Comparison of ENCODE assay signal across 25 cellular contexts in genomic region chr6:122749451-122750050, GRCh38. TPM values are rescaled to one million over a fixed set of nuclear protein-coding genes. Genes with fewer than 3 reads are reported as not detected.
DNase-seq lines count a peak whose midpoint lies in the region; ATAC-seq and TF ChIP-seq lines count a peak whose summit lies in the region.
"Had no signal": no experiment of that assay in that cellular context is flagged by ENCODE, and none has a peak within 500 bp of the region (broad histone marks: within the 10 kb centered on the region; RNA-seq: fewer than 3 reads in every experiment).

No MANE protein-coding gene starts in this region.

- no peak for DNase-seq in natural killer cell treated with Interleukin-12 subunit alpha and Interleukin-12 subunit beta and Interleukin-15 and Interleukin-18, amount 100 ng/mL, for 72 hours (ENCODE audit: low spot score)
- DNase-seq in natural killer cell (no peak), NCI-H2029 (lab: John Stamatoyannopoulos, UW) (peak; percentile 58), SW480 (ENCODE audit: low spot score) (peak; percentile 32), NCI-H128 (lab: John Stamatoyannopoulos, UW; ENCODE audit: unreplicated experiment) (no peak)
- no peak for DNase-seq in activated CD8-positive, alpha-beta memory T cell treated with anti-CD3 and anti-CD28 coated beads, Interleukin-2, amount 50 U/mL, for 48 hours
- DNase-seq: activated CD4-positive, alpha-beta T cell treated with anti-CD3 and anti-CD28 coated beads for 1 hour; CD4-positive, alpha-beta memory T cell; EL; gastrocnemius medialis; GOT3; KBM-7; left cardiac atrium; NCI-H1694; NCI-H82; stimulated activated CD4-positive, alpha-beta T cell treated with anti-CD3 and anti-CD28 coated beads, Interleukin-2, amount 100 ng/mL, for 48 hours; SW 1271 had no signal

- no peak for ATAC-seq in natural killer cell treated with Interleukin-12 subunit alpha and Interleukin-12 subunit beta and Interleukin-15 and Interleukin-18, amount 100 ng/mL, for 72 hours
- ATAC-seq in natural killer cell (no peak), HG02840 (IDR thresholded peaks at IDR 0.05; ENCODE audit: low FRiP score, unreplicated experiment) (no peak), GM21515 (IDR thresholded peaks at IDR 0.05; ENCODE audit: unreplicated experiment) (no peak)
- ATAC-seq: gastrocnemius medialis, left cardiac atrium had no signal

- H3K4me1 Mint-ChIP-seq in natural killer cell treated with Interleukin-12 subunit alpha and Interleukin-12 subunit beta and Interleukin-15 and Interleukin-18, amount 100 ng/mL, for 72 hours (ENCODE audit: low read depth in 2 of 2) = peaks cover 38 to 43% of the 10 kb centered on the region in 2 donors
- peaks cover 30 to 34% of the 10 kb centered on the region in 2 donors for H3K4me1 Mint-ChIP-seq in natural killer cell

- H3K4me3 Mint-ChIP-seq in natural killer cell treated with Interleukin-12 subunit alpha and Interleukin-12 subunit beta and Interleukin-15 and Interleukin-18, amount 100 ng/mL, for 72 hours = no peak overlapping the region
- no peak overlapping the region for H3K4me3 Mint-ChIP-seq in natural killer cell
- H3K4me3 Mint-ChIP-seq: activated T-helper 1 cell treated with anti-CD3 and anti-CD28 coated beads, Interleukin-12 subunit alpha, Interleukin-12 subunit beta, Interleukin-2, Interleukin-4 antibody, amounts not matched to agents 30 ng/mL and 10 ng/mL and 1 ng/mL, durations not matched to agents 14 hours and 24 hours and 36 hours; CD4-positive, alpha-beta memory T cell; dendritic cell treated with granulocyte-macrophage colony-stimulating factor and Interleukin-4, amounts not matched to agents 40 ng/mL and 50 ng/mL, for 4 days; stimulated activated naive CD8-positive, alpha-beta T cell treated with anti-CD3 and anti-CD28 coated beads, Interleukin-15, Interleukin-2, amounts not matched to agents 100 ng/mL and 50 ng/mL, for 24 hours had no signal

- intact Hi-C loops in natural killer cell (cut with micrococcal nuclease) = no loop called here

- no peaks in the 10 kb centered on the region for H3K36me3 Mint-ChIP-seq in natural killer cell treated with Interleukin-12 subunit alpha and Interleukin-12 subunit beta and Interleukin-15 and Interleukin-18, amount 100 ng/mL, for 72 hours
- H3K36me3 Mint-ChIP-seq in natural killer cell = no peaks in the 10 kb centered on the region
- H3K36me3 Mint-ChIP-seq: CD4-positive, alpha-beta memory T cell had no signal

- peak overlapping the region; percentile 18 to 20 for H3K27ac Mint-ChIP-seq in natural killer cell treated with Interleukin-12 subunit alpha and Interleukin-12 subunit beta and Interleukin-15 and Interleukin-18, amount 100 ng/mL, for 72 hours
- H3K27ac Mint-ChIP-seq in natural killer cell = no peak overlapping the region
- H3K27ac Mint-ChIP-seq: activated T-helper 1 cell treated with anti-CD3 and anti-CD28 coated beads, Interleukin-12 subunit alpha, Interleukin-12 subunit beta, Interleukin-2, Interleukin-4 antibody, amounts not matched to agents 30 ng/mL and 10 ng/mL and 1 ng/mL, durations not matched to agents 14 hours and 24 hours and 36 hours; CD4-positive, alpha-beta memory T cell; dendritic cell treated with granulocyte-macrophage colony-stimulating factor and Interleukin-4, amounts not matched to agents 40 ng/mL and 50 ng/mL, for 4 days; stimulated activated naive CD8-positive, alpha-beta T cell treated with anti-CD3 and anti-CD28 coated beads, Interleukin-15, Interleukin-2, amounts not matched to agents 100 ng/mL and 50 ng/mL, for 24 hours had no signal

- H3K9me3 Mint-ChIP-seq in natural killer cell treated with Interleukin-12 subunit alpha and Interleukin-12 subunit beta and Interleukin-15 and Interleukin-18, amount 100 ng/mL, for 72 hours = no peaks in the 10 kb centered on the region
- H3K9me3 Mint-ChIP-seq in natural killer cell = no peaks in the 10 kb centered on the region
- H3K9me3 Mint-ChIP-seq: activated T-helper 1 cell treated with anti-CD3 and anti-CD28 coated beads, Interleukin-12 subunit alpha, Interleukin-12 subunit beta, Interleukin-2, Interleukin-4 antibody, amounts not matched to agents 30 ng/mL and 10 ng/mL and 1 ng/mL, durations not matched to agents 14 hours and 24 hours and 36 hours; stimulated activated naive CD8-positive, alpha-beta T cell treated with anti-CD3 and anti-CD28 coated beads, Interleukin-15, Interleukin-2, amounts not matched to agents 100 ng/mL and 50 ng/mL, for 24 hours had no signal

- no peak for TF ChIP-seq CTCF in natural killer cell (IDR thresholded peaks at IDR 0.05)

- no peaks in the 10 kb centered on the region for H3K27me3 Mint-ChIP-seq in natural killer cell treated with Interleukin-12 subunit alpha and Interleukin-12 subunit beta and Interleukin-15 and Interleukin-18, amount 100 ng/mL, for 72 hours
- H3K27me3 Mint-ChIP-seq in natural killer cell (ENCODE audit: low read depth in 2 of 2) = no peaks in the 10 kb centered on the region
- H3K27me3 Mint-ChIP-seq: dendritic cell treated with granulocyte-macrophage colony-stimulating factor and Interleukin-4, amounts not matched to agents 40 ng/mL and 50 ng/mL, for 4 days; stimulated activated naive CD8-positive, alpha-beta T cell treated with anti-CD3 and anti-CD28 coated beads, Interleukin-15, Interleukin-2, amounts not matched to agents 100 ng/mL and 50 ng/mL, for 24 hours had no signal

RNA-seq across cellular contexts. Expression of gene FABP7, which starts 30.0 kb away (rescaled TPM):
- not detected for total RNA-seq in natural killer cell treated with Interleukin-12 subunit alpha and Interleukin-12 subunit beta and Interleukin-15 and Interleukin-18, amount 100 ng/mL, for 72 hours
- total RNA-seq in natural killer cell = not detected
- total RNA-seq: activated T-helper 1 cell treated with anti-CD3 and anti-CD28 coated beads, Interleukin-12 subunit alpha, Interleukin-12 subunit beta, Interleukin-2, Interleukin-4 antibody, amounts not matched to agents 30 ng/mL and 10 ng/mL and 1 ng/mL, durations not matched to agents 14 hours and 24 hours and 36 hours; bronchial epithelial cell; CD4-positive, alpha-beta memory T cell; posterior vena cava; tibial nerve had no signal

RNA-seq across cellular contexts. Expression of gene SMPDL3A, which starts 39.5 kb away (rescaled TPM):
- total RNA-seq in natural killer cell treated with Interleukin-12 subunit alpha and Interleukin-12 subunit beta and Interleukin-15 and Interleukin-18, amount 100 ng/mL, for 72 hours = 1 to 10 TPM; 3.4 to 8.1 TPM
- total RNA-seq in natural killer cell = 1 to 10 TPM; 1.1 to 4.3 (median 3.9) TPM
- total RNA-seq: CD4-positive, alpha-beta memory T cell had no signal

Comparison
In these comparisons a context has a peak if more than half of its experiments do, and no peak if none do; other contexts are left out.
1. H3K27ac Mint-ChIP-seq: peak in natural killer cell treated with Interleukin-12 subunit alpha and Interleukin-12 subunit beta and Interleukin-15 and Interleukin-18, amount 100 ng/mL, for 72 hours (2 of 2); none in natural killer cell (0 of 2).
2. DNase-seq: peak in NCI-H2029 (single experiment) and SW480 (single experiment); none in natural killer cell treated with Interleukin-12 subunit alpha and Interleukin-12 subunit beta and Interleukin-15 and Interleukin-18, amount 100 ng/mL, for 72 hours (single experiment), natural killer cell (single experiment), NCI-H128 (single experiment) and activated CD8-positive, alpha-beta memory T cell treated with anti-CD3 and anti-CD28 coated beads, Interleukin-2, amount 50 U/mL, for 48 hours (single experiment).